Comparison of ENCODE assay signal across 15 cellular contexts in the genomic region with DNA sequence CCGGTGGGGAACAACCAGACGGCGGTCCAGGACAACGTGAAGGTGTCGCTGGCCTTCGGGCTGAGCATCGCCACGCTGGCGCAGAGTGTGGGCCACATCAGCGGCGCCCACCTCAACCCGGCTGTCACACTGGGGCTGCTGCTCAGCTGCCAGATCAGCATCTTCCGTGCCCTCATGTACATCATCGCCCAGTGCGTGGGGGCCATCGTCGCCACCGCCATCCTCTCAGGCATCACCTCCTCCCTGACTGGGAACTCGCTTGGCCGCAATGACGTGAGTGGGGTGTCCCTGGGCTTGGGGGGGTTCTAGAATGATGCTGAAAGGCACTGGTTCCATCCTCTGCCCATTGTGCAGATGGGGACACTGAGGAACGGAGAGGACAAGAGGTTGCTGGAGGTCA. TPM values are rescaled to one million over a fixed set of nuclear protein-coding genes. Genes with fewer than 3 reads are reported as not detected.
DNase-seq lines count a peak whose midpoint lies in the region; ATAC-seq and TF ChIP-seq lines count a peak whose summit lies in the region.
"Had no signal": no experiment of that assay in that cellular context is flagged by ENCODE, and none has a peak within 500 bp of the region (broad histone marks: within the 10 kb centered on the region; RNA-seq: fewer than 3 reads in every experiment).

No MANE protein-coding gene starts in this region.

- H3K4me1 ChIP-seq in ascending aorta, result peaks cover 23 to 50% of the 10 kb centered on the region in 2 donors
- H3K4me1 ChIP-seq in ovary (ENCODE audit: insufficient read depth), result peaks cover 4% of the 10 kb centered on the region
- peaks cover 0 to 97% (median 27%) of the 10 kb centered on the region in 4 donors for H3K4me1 ChIP-seq in tibial nerve

- 89 to 91% (median 90%) methylated on average over 22 of the region's 22 CpGs for WGBS in ovary, 3 donors
- whole genome bisulfite sequencing in tibial nerve, 2 donors, result 73 to 84% methylated on average over 16 to 18 of the region's 22 CpGs

- DNase-seq in ascending aorta (ENCODE audit: low spot score in 2 of 2), result no peak
- no peak for DNase-seq in fibroblast of villous mesenchyme (ENCODE audit: low read depth)
- DNase-seq in ovary, result no peak
- DNase-seq in tibial nerve (ENCODE audit: low spot score in 2 of 2), result no peak
- no peak for DNase-seq in midbrain (lab: John Stamatoyannopoulos, UW)
- DNase-seq: activated CD4-positive, alpha-beta memory T cell treated with anti-CD3 and anti-CD28 coated beads, Interleukin-2, amount 10 ng/mL, durations not matched to agents 7 days and 5 days; activated T-cell treated with anti-CD3 and anti-CD28 coated beads, Interleukin-2, amount 50 U/mL, for 72 hours; DMS 273 treated with DMSO at 0.1 percent for 48 hours; NCI-H1092; stimulated activated CD4-positive, alpha-beta T cell treated with anti-CD3 and anti-CD28 coated beads, Interleukin-2, amount 100 ng/mL, for 48 hours; T-cell had no signal

- H3K9me3 ChIP-seq in ascending aorta (no peaks in the 10 kb centered on the region), ovary (no peaks in the 10 kb centered on the region), tibial nerve (no peaks in the 10 kb centered on the region)

- H3K27me3 ChIP-seq in ascending aorta, result no peaks in the 10 kb centered on the region
- no peaks in the 10 kb centered on the region for H3K27me3 ChIP-seq in ovary
- H3K27me3 ChIP-seq in tibial nerve, result no peaks in the 10 kb centered on the region

- no peak for ATAC-seq in GM21423 (IDR thresholded peaks at IDR 0.05; ENCODE audit: unreplicated experiment)
- no peak for ATAC-seq in GM21825 (IDR thresholded peaks at IDR 0.05; ENCODE audit: unreplicated experiment)
- ATAC-seq: activated T-cell treated with anti-CD3 and anti-CD28 coated beads, Interleukin-2, amount 50 U/mL, for 72 hours; T-cell had no signal

- intact Hi-C loops in ascending aorta (cut with DNase I), result loop anchor here (5.0 to 10.0 kb wide), 2 partner anchors 160 to 317 kb away; partner anchors contain the start of genes GARS1 and INMT
- intact Hi-C loops in ovary (cut with DNase I), result loop anchor here in 1 of 4 donors (10.0 kb wide), 1 partner anchor 97 kb away; no protein-coding TSS in a partner anchor

- no peak for TF ChIP-seq CTCF in ascending aorta (IDR thresholded peaks at IDR 0.05)
- TF ChIP-seq CTCF in fibroblast of villous mesenchyme (IDR thresholded peaks at IDR 0.05; ENCODE audit: insufficient read depth, low read depth, low read length), result no peak
- no peak for TF ChIP-seq CTCF in ovary (IDR thresholded peaks at IDR 0.05)
- no peak for TF ChIP-seq CTCF in tibial nerve (IDR thresholded peaks at IDR 0.05)

- H3K27ac ChIP-seq in ascending aorta, result peak overlapping the region; percentile 92 to 97
- H3K27ac ChIP-seq in ovary, result no peak overlapping the region
- H3K27ac ChIP-seq in tibial nerve, result peak overlapping the region in 3 of 4 donors; percentile 60 to 75 (median 65)

- H3K36me3 ChIP-seq in ascending aorta (no peaks in the 10 kb centered on the region), ovary (no peaks in the 10 kb centered on the region), tibial nerve (no peaks in the 10 kb centered on the region)

- H3K4me3 ChIP-seq in ascending aorta (peak overlapping the region; percentile 62 to 88), fibroblast of villous mesenchyme (ENCODE audit: low read depth, low read length) (peak overlapping the region; percentile 21), ovary (peak overlapping the region; percentile 14), tibial nerve (peak overlapping the region; percentile 19 to 49 (median 26))

- TF ChIP-seq POLR2A in ovary (IDR thresholded peaks at IDR 0.05) (no peak), tibial nerve (IDR thresholded peaks at IDR 0.05) (no peak)

- TF ChIP-seq EP300 in ovary (IDR thresholded peaks at IDR 0.05) (no peak), tibial nerve (IDR thresholded peaks at IDR 0.05) (no peak)

RNA-seq across cellular contexts. Expression of gene AQP1, which starts 0.4 kb away (rescaled TPM):
- total RNA-seq in ascending aorta (2,113 TPM), fibroblast of villous mesenchyme (11.9 and 25.0 TPM in 2 replicates), ovary (100 to 1,000 TPM in 1 of 7 donors, 10 to 100 TPM in 6; 10.2 to 114 (median 47.0) TPM), tibial nerve (100 to 1,000 TPM; 352 to 818 (median 624) TPM)
- polyA plus RNA-seq in ovary, result 100 to 1,000 TPM in 1 of 2 donors, 10 to 100 TPM in 1; 91.0 to 151 TPM

RNA-seq across cellular contexts. Expression of gene GHRHR, which starts 51.7 kb away (rescaled TPM):
- total RNA-seq in ascending aorta, result not detected
- total RNA-seq in fibroblast of villous mesenchyme, result not detected in 2 replicates
- total RNA-seq in ovary, result not detected
- polyA plus RNA-seq in ovary, result not detected
- total RNA-seq in tibial nerve, result not detected
- total RNA-seq: activated CD4-positive, alpha-beta memory T cell treated with anti-CD3 and anti-CD28 coated beads, Interleukin-2, amount 10 ng/mL, durations not matched to agents 7 days and 5 days; activated T-cell treated with anti-CD3 and anti-CD28 coated beads, Interleukin-2, amount 50 U/mL, for 72 hours; pulmonary artery endothelial cell; RPMI7951; T-cell had no signal

Comparison
In these comparisons a context has a peak if more than half of its experiments do, and no peak if none do; other contexts are left out.
1. H3K27ac ChIP-seq: peak in ascending aorta (2 of 2) and tibial nerve (3 of 4); none in ovary (0 of 2).
2. H3K4me3 ChIP-seq: peak in every context shown above with its lines; median percentile 75 in ascending aorta; 26 in tibial nerve; 21 in fibroblast of villous mesenchyme; 14 in ovary.